In the genomic region with DNA sequence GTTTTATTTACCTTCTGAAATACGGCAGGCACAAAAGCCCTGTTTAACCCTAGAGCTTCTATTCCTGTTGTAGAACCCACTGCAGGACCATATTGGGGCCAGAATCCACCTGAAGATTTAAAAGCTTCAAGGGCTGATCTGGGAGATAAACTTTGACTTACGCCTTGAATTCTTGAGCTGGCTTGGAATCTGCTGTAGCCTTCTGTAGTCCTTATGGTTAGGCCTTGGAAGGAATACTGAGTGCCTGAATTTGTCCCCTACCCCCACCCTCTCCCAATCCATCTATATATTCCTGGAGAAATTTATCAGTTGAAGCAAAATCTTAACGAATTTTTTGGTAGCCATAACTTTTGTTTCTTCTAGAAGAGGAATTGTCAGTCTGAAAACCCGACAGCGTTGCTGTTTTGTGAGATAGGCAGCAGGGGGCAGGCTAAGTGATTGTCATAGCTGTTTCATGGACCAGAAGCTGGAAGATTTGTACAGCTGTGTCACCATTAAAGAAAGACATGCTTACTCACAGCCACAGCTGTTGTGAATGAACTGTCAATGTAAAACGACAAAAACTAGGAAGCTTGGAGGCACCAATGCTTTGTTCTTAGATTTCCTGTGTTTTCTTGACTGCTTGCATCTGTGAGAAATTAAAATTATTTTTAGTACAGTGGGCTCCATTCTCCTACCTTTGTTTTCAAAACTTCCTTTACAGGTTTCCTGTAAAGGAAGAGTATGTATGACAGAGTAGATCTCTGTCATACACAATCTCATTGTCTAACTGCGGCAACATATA, we compare ENCODE assay signal across 8 cellular contexts. TPM values are rescaled to one million over a fixed set of nuclear protein-coding genes. Genes with fewer than 3 reads are reported as not detected.
DNase-seq lines count a peak whose midpoint lies in the region; ATAC-seq and TF ChIP-seq lines count a peak whose summit lies in the region.

No MANE protein-coding gene starts in this region.

- TF ChIP-seq CTCF in RWPE2 (IDR thresholded peaks at IDR 0.05; ENCODE audit: poor library complexity, severe bottlenecking), result peak; percentile 67
- TF ChIP-seq CTCF in left ventricle myocardium inferior (IDR thresholded peaks at IDR 0.05; ENCODE audit: borderline replicate concordance), result peak; percentile 75
- TF ChIP-seq CTCF in sigmoid colon (IDR thresholded peaks at IDR 0.05), result peak; percentile 21 to 60 (median 42)

- intact Hi-C loops in left ventricle myocardium inferior (cut with micrococcal nuclease) (loop anchor here (5.0 kb wide), 1 partner anchor 133 kb away; no protein-coding TSS in a partner anchor), sigmoid colon (cut with DNase I) (loop anchor here (5.0 kb wide), 1 partner anchor 133 kb away; no protein-coding TSS in a partner anchor)

- TF ChIP-seq EP300 in sigmoid colon (IDR thresholded peaks at IDR 0.05), result no peak

- H3K36me3 ChIP-seq in RWPE2 (ENCODE audit: low read depth), result peaks cover 95% of the 10 kb centered on the region
- peaks cover 77% of the 10 kb centered on the region for H3K36me3 ChIP-seq in left ventricle myocardium inferior
- H3K36me3 ChIP-seq in sigmoid colon, result peaks cover 7 to 88% (median 29%) of the 10 kb centered on the region in 4 donors

- H3K9me3 ChIP-seq in RWPE2 (ENCODE audit: severe bottlenecking) (no peaks in the 10 kb centered on the region), left ventricle myocardium inferior (replicated peaks) (no peaks in the 10 kb centered on the region), sigmoid colon (no peaks in the 10 kb centered on the region)

- ATAC-seq in GM21526 (IDR thresholded peaks at IDR 0.05; ENCODE audit: low FRiP score, unreplicated experiment) (peak; percentile 89), RWPE2 (ENCODE audit: low read depth) (0 out of 3 replicates have a peak, but pooled peaks have one; percentile 36)

- H3K4me3 ChIP-seq in RWPE2 (ENCODE audit: severe bottlenecking) (no peak overlapping the region), left ventricle myocardium inferior (no peak overlapping the region), sigmoid colon (no peak overlapping the region)

- H3K27ac ChIP-seq in RWPE2 (ENCODE audit: poor library complexity, severe bottlenecking) (no peak overlapping the region), angular gyrus (ENCODE audit: low read depth, low read length) (peak overlapping the region; percentile 8), left ventricle myocardium inferior (replicated peaks) (peak overlapping the region; percentile 43), sigmoid colon (peak overlapping the region in 1 of 4 donors; percentile 23)

- TF ChIP-seq POLR2A in sigmoid colon (IDR thresholded peaks at IDR 0.05), result no peak

- peak; percentile 39 for DNase-seq in GF-D8 (lab: John Stamatoyannopoulos, UW)
- DNase-seq in HS-5 (ENCODE audit: low read depth), result peak; percentile 54
- no peak for DNase-seq in RWPE2 (ENCODE audit: low spot score)
- peak; percentile 20 for DNase-seq in left ventricle myocardium inferior
- peak; percentile 66 for DNase-seq in sigmoid colon
- no peak for DNase-seq in NCI-H1048 (lab: John Stamatoyannopoulos, UW)

- H3K4me1 ChIP-seq in RWPE2 (ENCODE audit: insufficient read depth, poor library complexity, severe bottlenecking) (no peaks in the 10 kb centered on the region), left ventricle myocardium inferior (peaks cover 13% of the 10 kb centered on the region), sigmoid colon (no peaks in the 10 kb centered on the region)

- WGBS in sigmoid colon, 2 donors, result 41% methylated on average over 7 of the region's 7 CpGs

- H3K27me3 ChIP-seq in RWPE2 (ENCODE audit: insufficient read depth, poor library complexity, severe bottlenecking), result no peaks in the 10 kb centered on the region
- H3K27me3 ChIP-seq in left ventricle myocardium inferior (ENCODE audit: low read depth), result no peaks in the 10 kb centered on the region
- H3K27me3 ChIP-seq in sigmoid colon, result no peaks in the 10 kb centered on the region

RNA-seq across cellular contexts. Expression of gene LXN, which starts 12.8 kb away (rescaled TPM):
- total RNA-seq in left ventricle myocardium inferior (3.2 TPM), sigmoid colon (10 to 100 TPM in 1 of 4 donors, 1 to 10 TPM in 3; 8.6 to 13.2 (median 9.0) TPM)
- 10 to 100 TPM; 32.7 to 97.3 (median 74.5) TPM for polyA plus RNA-seq in sigmoid colon

RNA-seq across cellular contexts. Expression of gene GFM1, which starts 15.3 kb away (rescaled TPM):
- total RNA-seq in left ventricle myocardium inferior (60.5 TPM), sigmoid colon (10 to 100 TPM; 32.7 to 56.2 (median 42.7) TPM)
- 10 to 100 TPM; 10.2 to 23.0 (median 16.8) TPM for polyA plus RNA-seq in sigmoid colon

Comparison
In these comparisons a context has a peak if more than half of its experiments do, and no peak if none do; other contexts are left out.
1. DNase-seq: peak in GF-D8 (single experiment), HS-5 (single experiment), left ventricle myocardium inferior (single experiment) and sigmoid colon (single experiment); none in RWPE2 (single experiment) and NCI-H1048 (single experiment).
2. Peak in every context shown above with its lines, with median percentiles within 50 percentile points of each other: CTCF ChIP-seq.